In genomic region chr14:72894323-72894622, GRCh38 we compare ENCODE assay signal across 8 cellular contexts. TPM values are rescaled to one million over a fixed set of nuclear protein-coding genes. Genes with fewer than 3 reads are reported as not detected.
DNase-seq lines count a peak whose midpoint lies in the region; ATAC-seq and TF ChIP-seq lines count a peak whose summit lies in the region.

No MANE protein-coding gene starts in this region.

- no peaks in the 10 kb centered on the region for H3K36me3 Mint-ChIP-seq in activated T-cell treated with anti-CD3 and anti-CD28 coated beads, Interleukin-2, amount 50 U/mL, for 72 hours (ENCODE audit: insufficient read depth in 2 of 2)

- H3K36me3 ChIP-seq in lower lobe of right lung = no peaks in the 10 kb centered on the region
- H3K36me3 ChIP-seq in transverse colon = no peaks in the 10 kb centered on the region

- no peaks in the 10 kb centered on the region for H3K9me3 Mint-ChIP-seq in activated T-cell treated with anti-CD3 and anti-CD28 coated beads, Interleukin-2, amount 50 U/mL, for 72 hours

- H3K27ac Mint-ChIP-seq in activated T-cell treated with anti-CD3 and anti-CD28 coated beads, Interleukin-2, amount 50 U/mL, for 72 hours = no peak overlapping the region

- peak overlapping the region; percentile 88 for H3K4me3 ChIP-seq in astrocyte of the spinal cord (ENCODE audit: low read depth, low read length)
- H3K4me3 ChIP-seq in lower lobe of right lung = peak overlapping the region; percentile 83
- H3K4me3 ChIP-seq in transverse colon = peak overlapping the region; percentile 64 to 94 (median 66)

- TF ChIP-seq CTCF in astrocyte of the spinal cord (IDR thresholded peaks at IDR 0.05; ENCODE audit: low read depth, low read length) = no peak
- TF ChIP-seq CTCF in lower lobe of right lung (IDR thresholded peaks at IDR 0.05) = no peak
- no peak for TF ChIP-seq CTCF in transverse colon (IDR thresholded peaks at IDR 0.05)

- no peak for TF ChIP-seq POLR2A in transverse colon (IDR thresholded peaks at IDR 0.05)

- in situ Hi-C loops in astrocyte of the spinal cord (cut with HindIII; ENCODE audit: low sequenced_read_pairs) = no loop called here
- in situ Hi-C loops in transverse colon (cut with MboI; ENCODE audit: low pct_ligation_motif_present in 1 of 4, low pct_unique_long_range_greater_than_20kb in 1 of 4, low sequenced_read_pairs in 3 of 4) = loop anchor here in 1 of 4 donors (10.0 kb wide), 1 partner anchor 379 kb away; no protein-coding TSS in a partner anchor

- no peak for DNase-seq in activated T-cell treated with anti-CD3 and anti-CD28 coated beads, Interleukin-2, amount 50 U/mL, for 72 hours
- DNase-seq in activated T-cell treated with anti-CD3 and anti-CD28 coated beads for 4 hours (no peak), astrocyte of the spinal cord (ENCODE audit: low read depth, low spot score) (no peak), lower lobe of right lung (no peak), transverse colon (no peak), UCSD-AML1 (lab: John Stamatoyannopoulos, UW; ENCODE audit: unreplicated experiment) (no peak), NK-92 (lab: John Stamatoyannopoulos, UW; ENCODE audit: unreplicated experiment) (no peak)

- TF ChIP-seq EP300 in transverse colon (IDR thresholded peaks at IDR 0.05; ENCODE audit: low read depth) = no peak

- peaks cover 64% of the 10 kb centered on the region for H3K27me3 Mint-ChIP-seq in activated T-cell treated with anti-CD3 and anti-CD28 coated beads, Interleukin-2, amount 50 U/mL, for 72 hours (ENCODE audit: low read depth)

- intact Hi-C loops in lower lobe of right lung (cut with DNase I) (no loop called here), transverse colon (cut with DNase I; ENCODE audit: low total_unique reads) (loop anchor here (5.0 kb wide), 1 partner anchor 82 kb away; no protein-coding TSS in a partner anchor)

- H3K4me1 ChIP-seq in lower lobe of right lung = peaks cover 30% of the 10 kb centered on the region
- peaks cover 10 to 29% (median 22%) of the 10 kb centered on the region in 4 donors for H3K4me1 ChIP-seq in transverse colon

- peak overlapping the region; percentile 85 to 93 for H3K4me3 Mint-ChIP-seq in activated T-cell treated with anti-CD3 and anti-CD28 coated beads, Interleukin-2, amount 50 U/mL, for 72 hours

- ATAC-seq in activated T-cell treated with anti-CD3 and anti-CD28 coated beads, Interleukin-2, amount 50 U/mL, for 72 hours (replicated peaks in 1 of 2) = no peak
- no peak for ATAC-seq in lower lobe of right lung
- ATAC-seq in HG03432 (IDR thresholded peaks at IDR 0.05; ENCODE audit: unreplicated experiment) = no peak

- 0% methylated on average over 5 to 11 of the region's 11 CpGs for WGBS in transverse colon (ENCODE audit: low coverage in 1 of 2), 2 donors

- H3K27me3 ChIP-seq in lower lobe of right lung (ENCODE audit: low read depth) = peaks cover 59% of the 10 kb centered on the region
- peaks cover 42% of the 10 kb centered on the region for H3K27me3 ChIP-seq in transverse colon

- peaks cover 25% of the 10 kb centered on the region for H3K4me1 Mint-ChIP-seq in activated T-cell treated with anti-CD3 and anti-CD28 coated beads, Interleukin-2, amount 50 U/mL, for 72 hours (ENCODE audit: low read depth)

- no peak overlapping the region for H3K27ac ChIP-seq in lower lobe of right lung
- H3K27ac ChIP-seq in transverse colon = peak overlapping the region; percentile 61 to 76 (median 64)

- H3K9me3 ChIP-seq in lower lobe of right lung = no peaks in the 10 kb centered on the region
- H3K9me3 ChIP-seq in transverse colon = no peaks in the 10 kb centered on the region

RNA-seq across cellular contexts. Expression of gene DPF3, which starts 0.4 kb away (rescaled TPM):
- total RNA-seq in activated T-cell treated with anti-CD3 and anti-CD28 coated beads, Interleukin-2, amount 50 U/mL, for 72 hours = under 1 TPM; 0.23 to 0.62 TPM
- total RNA-seq in lower lobe of right lung = 0.59 TPM
- 10 to 100 TPM in 2 of 4 donors, 1 to 10 TPM in 2; 7.1 to 23.5 (median 10.9) TPM for total RNA-seq in transverse colon

RNA-seq across cellular contexts. Expression of gene DCAF4, which starts 32.0 kb away (rescaled TPM):
- 10 to 100 TPM; 15.1 to 16.6 TPM for total RNA-seq in activated T-cell treated with anti-CD3 and anti-CD28 coated beads, Interleukin-2, amount 50 U/mL, for 72 hours
- total RNA-seq in lower lobe of right lung = 19.5 TPM
- total RNA-seq in transverse colon = 100 to 1,000 TPM in 1 of 4 donors, 10 to 100 TPM in 2, 1 to 10 TPM in 1; 7.9 to 211 (median 22.8) TPM
